In genomic region chr3:41688595-41689380, GRCh38 we compare ENCODE assay signal across 18 cellular contexts.
DNase-seq lines count a peak whose midpoint lies in the region; ATAC-seq, FAIRE-seq and TF ChIP-seq lines count a peak whose summit lies in the region.
"Had no signal": no experiment of that assay in that cellular context is flagged by ENCODE, and none has a peak within 500 bp of the region (broad histone marks: within the 10 kb centered on the region; RNA-seq: fewer than 3 reads in every experiment).

No MANE protein-coding gene starts in this region.

- no peaks in the 10 kb centered on the region for H3K36me3 ChIP-seq in bronchial epithelial cell (ENCODE audit: control insufficient read depth, insufficient read depth, low read length)
- no peaks in the 10 kb centered on the region for H3K36me3 ChIP-seq in liver (ENCODE audit: control insufficient read depth in 4 of 4, insufficient read depth in 3 of 4, low read depth in 1 of 4, low read length in 3 of 4)
- H3K36me3 ChIP-seq in tibial nerve = no peaks in the 10 kb centered on the region
- H3K36me3 ChIP-seq: neutrophil had no signal

- TF ChIP-seq EP300 in tibial nerve (IDR thresholded peaks at IDR 0.05) = peak; percentile 27 to 67

- H3K27ac Mint-ChIP-seq in nephron progenitor cell = no peak overlapping the region
- H3K27ac Mint-ChIP-seq: activated CD4-positive, alpha-beta T cell treated with anti-CD3 and anti-CD28 coated beads for 36 hours; activated naive CD4-positive, alpha-beta T cell treated with anti-CD3 and anti-CD28 coated beads for 36 hours; endodermal cell had no signal

- H3K4me3 Mint-ChIP-seq in nephron progenitor cell = no peak overlapping the region
- H3K4me3 Mint-ChIP-seq: activated CD4-positive, alpha-beta T cell treated with anti-CD3 and anti-CD28 coated beads for 36 hours; activated naive CD4-positive, alpha-beta T cell treated with anti-CD3 and anti-CD28 coated beads for 36 hours; endodermal cell had no signal

- H3K27ac ChIP-seq in liver (ENCODE audit: low read depth in 1 of 2, low read length in 2 of 2) = peak overlapping the region; percentile 71 to 97
- peak overlapping the region in 3 of 4 donors; percentile 21 to 83 (median 36) for H3K27ac ChIP-seq in tibial nerve
- H3K27ac ChIP-seq: neutrophil, SK-N-MC had no signal

- H3K4me1 ChIP-seq in liver (ENCODE audit: control insufficient read depth in 4 of 4, insufficient read depth in 4 of 4, low read length in 3 of 4) (peaks cover 4 to 35% (median 8%) of the 10 kb centered on the region in 4 donors), tibial nerve (peaks cover 0 to 11% (median 0%) of the 10 kb centered on the region in 4 donors)

- DNase-seq in HT1080 (ENCODE audit: low read depth) (peak; percentile 17), bronchial epithelial cell (ENCODE audit: low read depth) (peak; percentile 47), tibial nerve (ENCODE audit: low spot score in 2 of 2) (no peak), NCI-H510A (lab: John Stamatoyannopoulos, UW) (no peak), nephron progenitor cell (no peak)
- no peak for DNase-seq in stimulated activated CD4-positive, alpha-beta T cell treated with anti-CD3 and anti-CD28 coated beads, Interleukin-4, amount 100 ng/mL, for 1 hour
- DNase-seq: activated CD4-positive, alpha-beta T cell treated with anti-CD3 and anti-CD28 coated beads for 36 hours; activated naive CD4-positive, alpha-beta T cell treated with anti-CD3 and anti-CD28 coated beads for 36 hours; C1 segment of cervical spinal cord; endodermal cell; midbrain; NCI-H510A treated with DMSO at 0.1 percent for 48 hours; stimulated activated naive CD4-positive, alpha-beta T cell treated with Interleukin-2 at 50 U/mL for 16 hours had no signal

- no peak for TF ChIP-seq POLR2A in tibial nerve (IDR thresholded peaks at IDR 0.05)

- H3K27me3 Mint-ChIP-seq in nephron progenitor cell (ENCODE audit: low read depth, poor library complexity) = peaks cover 5% of the 10 kb centered on the region
- H3K27me3 Mint-ChIP-seq: activated CD4-positive, alpha-beta T cell treated with anti-CD3 and anti-CD28 coated beads for 36 hours had no signal

- peak overlapping the region in 1 of 2 donors; percentile 21 for H3K9ac ChIP-seq in liver (ENCODE audit: low read depth in 1 of 2, low read length in 2 of 2)

- H3K36me3 Mint-ChIP-seq in nephron progenitor cell (ENCODE audit: low read depth) = peaks cover 6% of the 10 kb centered on the region

- H3K27me3 ChIP-seq in bronchial epithelial cell (ENCODE audit: control insufficient read depth, insufficient read depth, low read length) = no peaks in the 10 kb centered on the region
- H3K27me3 ChIP-seq in liver (ENCODE audit: control insufficient read depth in 4 of 4, insufficient read depth in 4 of 4, low read length in 3 of 4) = no peaks in the 10 kb centered on the region
- no peaks in the 10 kb centered on the region for H3K27me3 ChIP-seq in tibial nerve
- H3K27me3 ChIP-seq: neutrophil had no signal

- H3K4me3 ChIP-seq in bronchial epithelial cell (ENCODE audit: low read depth, low read length) (no peak overlapping the region), liver (ENCODE audit: low read depth in 1 of 3, low read length in 3 of 3) (no peak overlapping the region), tibial nerve (no peak overlapping the region)
- H3K4me3 ChIP-seq: SK-N-MC, smooth muscle cell had no signal

- no peak for ATAC-seq in GM21447 (IDR thresholded peaks at IDR 0.05; ENCODE audit: unreplicated experiment)
- ATAC-seq: activated CD4-positive, alpha-beta T cell treated with anti-CD3 and anti-CD28 coated beads for 36 hours had no signal

- H3K9me3 ChIP-seq in liver (ENCODE audit: control insufficient read depth in 4 of 4, low read length in 3 of 4) (no peaks in the 10 kb centered on the region), tibial nerve (no peaks in the 10 kb centered on the region)
- H3K9me3 ChIP-seq: neutrophil had no signal

- FAIRE-seq in bronchial epithelial cell (lab: Jason Lieb, UNC) = no peak

- TF ChIP-seq CTCF in bronchial epithelial cell (IDR thresholded peaks at IDR 0.05; ENCODE audit: insufficient read depth, low read length, severe bottlenecking) (no peak), liver (IDR thresholded peaks at IDR 0.05; ENCODE audit: low read depth, low read length, missing input control) (no peak), tibial nerve (IDR thresholded peaks at IDR 0.05) (no peak), nephron progenitor cell (IDR thresholded peaks at IDR 0.05) (no peak)

- TF ChIP-seq RAD21 in liver (IDR thresholded peaks at IDR 0.05) = peak; percentile 51 to 60

- peaks cover 3% of the 10 kb centered on the region for H3K9me3 Mint-ChIP-seq in nephron progenitor cell

- H3K4me1 Mint-ChIP-seq in nephron progenitor cell = no peaks in the 10 kb centered on the region
- H3K4me1 Mint-ChIP-seq: endodermal cell had no signal

- WGBS in liver = 36% methylated on average over 4 of the region's 4 CpGs
- WGBS in tibial nerve, 2 donors = 68 to 70% methylated on average over 4 of the region's 4 CpGs

TF ChIP-seq in liver, 16 proteins besides CTCF, POLR2A, EP300 and RAD21:
- TF ChIP-seq TAF1 (conservative IDR thresholded peaks at IDR 0.05) (peak; percentile 25), HNF4G (IDR thresholded peaks at IDR 0.05) (no peak), FOXA1 (IDR thresholded peaks at IDR 0.05) (peak; percentile 93), EGR1 (IDR thresholded peaks at IDR 0.05; ENCODE audit: low read depth in 2 of 2) (no peak), REST (IDR thresholded peaks at IDR 0.05) (peak; percentile 81), SP1 (IDR thresholded peaks at IDR 0.05) (peak; percentile 87), FOXA2 (IDR thresholded peaks at IDR 0.05) (peak; percentile 84), HNF4A (conservative IDR thresholded peaks at IDR 0.05) (peak; percentile 69 to 77), ATF3 (IDR thresholded peaks at IDR 0.05) (peak; percentile 80), YY1 (IDR thresholded peaks at IDR 0.05) (peak; percentile 68), ZBTB33 (IDR thresholded peaks at IDR 0.05) (peak; percentile 76), GABPA (IDR thresholded peaks at IDR 0.05 in 1 of 2, conservative IDR thresholded peaks at IDR 0.05 in 1 of 2) (no peak), NR2F2 (IDR thresholded peaks at IDR 0.05) (no peak), JUND (IDR thresholded peaks at IDR 0.05) (peak; percentile 84 to 97), RXRA (IDR thresholded peaks at IDR 0.05) (peak; percentile 72 to 86), MAX (IDR thresholded peaks at IDR 0.05) (peak; percentile 36)

Comparison
In these comparisons a context has a peak if more than half of its experiments do, and no peak if none do; other contexts are left out.
1. DNase-seq: peak in HT1080 (single experiment) and bronchial epithelial cell (single experiment); none in tibial nerve (0 of 2), stimulated activated CD4-positive, alpha-beta T cell treated with anti-CD3 and anti-CD28 coated beads, Interleukin-4, amount 100 ng/mL, for 1 hour (single experiment), NCI-H510A (single experiment) and nephron progenitor cell (single experiment).